Comparison of ENCODE assay signal across 12 cellular contexts in genomic region chr17:81888105-81888987, GRCh38. TPM values are rescaled to one million over a fixed set of nuclear protein-coding genes. Genes with fewer than 3 reads are reported as not detected.
DNase-seq lines count a peak whose midpoint lies in the region; ATAC-seq, FAIRE-seq and TF ChIP-seq lines count a peak whose summit lies in the region.
"Had no signal": no experiment of that assay in that cellular context is flagged by ENCODE, and none has a peak within 500 bp of the region (broad histone marks: within the 10 kb centered on the region; RNA-seq: fewer than 3 reads in every experiment).

No MANE protein-coding gene starts in this region.

- POLR2A ChIA-PET in HepG2 (lab: Yijun Ruan, JAX) = no interaction called here
- POLR2A ChIA-PET in activated CD8-positive, alpha-beta T cell treated with anti-CD3 and anti-CD28 coated beads, Interleukin-2, amount 10 ng/mL, durations not matched to agents 7 days and 5 days (lab: Charles Lee) = no interaction called here
- POLR2A ChIA-PET in naive thymus-derived CD4-positive, alpha-beta T cell (lab: Charles Lee) = interaction anchor here (0.8 to 5.2 kb wide), 3 partner anchors 15 to 185 kb away, joined by 3 to 26 read pairs (median 5); no protein-coding TSS in a partner anchor

- peak overlapping the region; percentile 50 for H3K27ac Mint-ChIP-seq in activated CD8-positive, alpha-beta T cell treated with anti-CD3 and anti-CD28 coated beads, Interleukin-2, amount 10 ng/mL, durations not matched to agents 7 days and 5 days
- peak overlapping the region in 5 of 9 donors; percentile 41 to 82 (median 58) for H3K27ac Mint-ChIP-seq in naive thymus-derived CD4-positive, alpha-beta T cell

- no peak overlapping the region for H3K27ac ChIP-seq in HepG2 (ENCODE audit: extremely low read length, insufficient read depth, low read length)
- no peak overlapping the region for H3K27ac ChIP-seq in right lobe of liver
- peak overlapping the region; percentile 7 for H3K27ac ChIP-seq in naive thymus-derived CD4-positive, alpha-beta T cell (ENCODE audit: low read depth, low read length)
- H3K27ac ChIP-seq: parathyroid adenoma had no signal

- H3K4me3 ChIP-seq in HepG2 (replicated peaks in 1 of 3; ENCODE audit: insufficient read depth in 1 of 3, low read depth in 2 of 3, low read length in 3 of 3) = no peak overlapping the region
- H3K4me3 ChIP-seq in right lobe of liver = no peak overlapping the region
- no peak overlapping the region for H3K4me3 ChIP-seq in naive thymus-derived CD4-positive, alpha-beta T cell (ENCODE audit: low read length)

- H3K27me3 Mint-ChIP-seq in activated CD8-positive, alpha-beta T cell treated with anti-CD3 and anti-CD28 coated beads, Interleukin-2, amount 10 ng/mL, durations not matched to agents 7 days and 5 days (ENCODE audit: low read depth) = no peaks in the 10 kb centered on the region
- no peaks in the 10 kb centered on the region for H3K27me3 Mint-ChIP-seq in naive thymus-derived CD4-positive, alpha-beta T cell

- CTCF ChIA-PET in HepG2 (lab: Yijun Ruan, JAX; ENCODE audit: low intra/inter-chr PET ratio, low total read pairs) = no interaction called here
- CTCF ChIA-PET in activated CD8-positive, alpha-beta T cell treated with anti-CD3 and anti-CD28 coated beads, Interleukin-2, amount 10 ng/mL, durations not matched to agents 7 days and 5 days (lab: Charles Lee) = no interaction called here
- CTCF ChIA-PET in naive thymus-derived CD4-positive, alpha-beta T cell (lab: Charles Lee) = no interaction called here

- TF ChIP-seq EP300 in HepG2 (IDR thresholded peaks at IDR 0.05; ENCODE audit: low read depth in 2 of 2, low read length in 2 of 2) (no peak), HepG2 (CRISPR knock-in tag; IDR thresholded peaks at IDR 0.05; ENCODE audit: borderline replicate concordance) (no peak)

- no peaks in the 10 kb centered on the region for H3K9me3 Mint-ChIP-seq in activated CD8-positive, alpha-beta T cell treated with anti-CD3 and anti-CD28 coated beads, Interleukin-2, amount 10 ng/mL, durations not matched to agents 7 days and 5 days (ENCODE audit: insufficient read depth)
- peaks cover 0 to 1% (median 0%) of the 10 kb centered on the region in 11 donors for H3K9me3 Mint-ChIP-seq in naive thymus-derived CD4-positive, alpha-beta T cell

- H3K4me1 ChIP-seq in HepG2 (ENCODE audit: insufficient read depth, low read length) (peaks cover 34% of the 10 kb centered on the region), right lobe of liver (peaks cover 0 to 19% (median 5%) of the 10 kb centered on the region in 4 donors)
- peaks cover 16 to 20% of the 10 kb centered on the region in 2 donors for H3K4me1 ChIP-seq in naive thymus-derived CD4-positive, alpha-beta T cell (ENCODE audit: control insufficient read depth in 2 of 2, insufficient read depth in 2 of 2, low read length in 2 of 2)

- TF ChIP-seq POLR2A in HepG2 (IDR thresholded peaks at IDR 0.05; ENCODE audit: insufficient read depth in 1 of 2, low read depth in 2 of 2, low read length in 2 of 2) (no peak), right lobe of liver (IDR thresholded peaks at IDR 0.05) (no peak)

- H3K4me1 Mint-ChIP-seq in activated CD8-positive, alpha-beta T cell treated with anti-CD3 and anti-CD28 coated beads, Interleukin-2, amount 10 ng/mL, durations not matched to agents 7 days and 5 days (ENCODE audit: low read depth) = peaks cover 37% of the 10 kb centered on the region
- H3K4me1 Mint-ChIP-seq in naive thymus-derived CD4-positive, alpha-beta T cell = peaks cover 0 to 32% (median 24%) of the 10 kb centered on the region in 7 donors

- no peak overlapping the region for H3K4me2 ChIP-seq in HepG2 (ENCODE audit: low read depth, low read length)

- peak overlapping the region; percentile 32 for H3K4me3 Mint-ChIP-seq in activated CD8-positive, alpha-beta T cell treated with anti-CD3 and anti-CD28 coated beads, Interleukin-2, amount 10 ng/mL, durations not matched to agents 7 days and 5 days
- H3K4me3 Mint-ChIP-seq in naive thymus-derived CD4-positive, alpha-beta T cell = peak overlapping the region; percentile 45 to 96 (median 68)

- in situ Hi-C loops in HepG2 (cut with HindIII; ENCODE audit: extremely low pct_ligation_motif_present, low pct_unique_long_range_greater_than_20kb) = no loop called here

- FAIRE-seq in HepG2 (lab: Jason Lieb, UNC) = no peak
- FAIRE-seq: GM12878 had no signal

- no peak overlapping the region for H2AFZ ChIP-seq in HepG2 (ENCODE audit: low read length)
- H2AFZ ChIP-seq: parathyroid adenoma had no signal

- H3K9ac ChIP-seq in HepG2 (ENCODE audit: insufficient read depth, low read depth, low read length) = no peak overlapping the region
- H3K9ac ChIP-seq: parathyroid adenoma had no signal

- BruUV-seq in HepG2 (replicated peaks; lab: Mats Ljungman, UMichigan) = no TSS peak

- no peaks in the 10 kb centered on the region for H3K9me3 ChIP-seq in HepG2 (ENCODE audit: low read length)
- no peaks in the 10 kb centered on the region for H3K9me3 ChIP-seq in right lobe of liver
- H3K9me3 ChIP-seq in naive thymus-derived CD4-positive, alpha-beta T cell (ENCODE audit: control insufficient read depth in 2 of 3, low read length in 3 of 3) = no peaks in the 10 kb centered on the region

- 99% methylated on average over 44 of the region's 44 CpGs for WGBS in HepG2 (ENCODE audit: low lambda C conversion rate)
- WGBS in right lobe of liver (ENCODE audit: insufficient coverage, low coverage, low lambda C conversion rate, missing lambda C conversion rate) = 87% methylated on average over 18 of the region's 44 CpGs

- H3K36me3 ChIP-seq in HepG2 (replicated peaks in 1 of 2; ENCODE audit: control insufficient read depth in 1 of 2, insufficient read depth in 2 of 2, low read length in 2 of 2) (peaks cover 42 to 63% of the 10 kb centered on the region in 2 experiments), right lobe of liver (peaks cover 4 to 32% (median 10%) of the 10 kb centered on the region in 4 donors)
- peaks cover 14 to 64% (median 20%) of the 10 kb centered on the region in 3 experiments for H3K36me3 ChIP-seq in naive thymus-derived CD4-positive, alpha-beta T cell (ENCODE audit: control insufficient read depth in 2 of 3, insufficient read depth in 3 of 3, low read length in 3 of 3)

- H3K36me3 Mint-ChIP-seq in activated CD8-positive, alpha-beta T cell treated with anti-CD3 and anti-CD28 coated beads, Interleukin-2, amount 10 ng/mL, durations not matched to agents 7 days and 5 days (ENCODE audit: low read depth) = peaks cover 57% of the 10 kb centered on the region
- peaks cover 9 to 28% (median 10%) of the 10 kb centered on the region in 5 donors for H3K36me3 Mint-ChIP-seq in naive thymus-derived CD4-positive, alpha-beta T cell

- TF ChIP-seq RAD21 in HepG2 (CRISPR knock-in tag; IDR thresholded peaks at IDR 0.05) = no peak

- no peaks in the 10 kb centered on the region for H4K20me1 ChIP-seq in HepG2 (ENCODE audit: insufficient read depth, low read length)

- no peak for DNase-seq in HepG2 (ENCODE audit: low spot score)
- DNase-seq in right lobe of liver = no peak
- DNase-seq in activated CD8-positive, alpha-beta T cell treated with anti-CD3 and anti-CD28 coated beads, Interleukin-2, amount 10 ng/mL, durations not matched to agents 7 days and 5 days = no peak
- no peak for DNase-seq in naive thymus-derived CD4-positive, alpha-beta T cell
- no peak for DNase-seq in C1 segment of cervical spinal cord (lab: John Stamatoyannopoulos, UW)
- no peak for DNase-seq in NCI-H774 (lab: John Stamatoyannopoulos, UW)
- DNase-seq: effector CD4-positive, alpha-beta T cell; NCI-H1092 had no signal

- H3K27me3 ChIP-seq in HepG2 (ENCODE audit: control insufficient read depth in 1 of 2, insufficient read depth in 2 of 2, low read length in 2 of 2) (peaks cover 0 to 6% of the 10 kb centered on the region in 2 experiments; a peak in 2 of 5 replicates), right lobe of liver (no peaks in the 10 kb centered on the region)
- H3K27me3 ChIP-seq in naive thymus-derived CD4-positive, alpha-beta T cell (ENCODE audit: control insufficient read depth in 2 of 2, insufficient read depth in 2 of 2, low read length in 2 of 2) = no peaks in the 10 kb centered on the region

- ATAC-seq in HepG2 (no peak), right lobe of liver (no peak), GM21529 (IDR thresholded peaks at IDR 0.05; ENCODE audit: unreplicated experiment) (no peak), GM21515 (IDR thresholded peaks at IDR 0.05; ENCODE audit: unreplicated experiment) (no peak)
- no peak for ATAC-seq in activated CD8-positive, alpha-beta T cell treated with anti-CD3 and anti-CD28 coated beads, Interleukin-2, amount 10 ng/mL, durations not matched to agents 7 days and 5 days
- ATAC-seq in naive thymus-derived CD4-positive, alpha-beta T cell = no peak
- ATAC-seq: GM12878 had no signal

- H3K79me2 ChIP-seq in HepG2 (ENCODE audit: insufficient read depth, low read length) = peaks cover 52% of the 10 kb centered on the region

- intact Hi-C loops in HepG2 (cut with micrococcal nuclease; ENCODE audit: unreplicated experiment) (no loop called here), right lobe of liver (cut with DNase I) (loop anchor here in 1 of 2 donors (10.0 kb wide), 1 partner anchor 126 kb away; no protein-coding TSS in a partner anchor)
- intact Hi-C loops in naive thymus-derived CD4-positive, alpha-beta T cell (cut with micrococcal nuclease) = no loop called here

- TF ChIP-seq CTCF in HepG2 (CRISPR knock-in tag; IDR thresholded peaks at IDR 0.05) (no peak), right lobe of liver (IDR thresholded peaks at IDR 0.05) (no peak)

RNA-seq across cellular contexts. Expression of gene ALYREF, which starts 3.0 kb away (rescaled TPM):
- total RNA-seq in HepG2 (2016; rRNA removed; fragmentation: Illumina TruSeq; extraction: Trizol) (264 and 269 TPM in 2 replicates), right lobe of liver (10 to 100 TPM; 11.6 to 20.3 (median 18.8) TPM)
- total RNA-seq in HepG2 (2016; cell fraction: cytosol; rRNA removed; fragmentation: Illumina TruSeq; extraction: Trizol; ENCODE audit: low read depth) = 86.2 and 89.3 TPM in 2 replicates
- total RNA-seq in HepG2 (2016; cell fraction: insoluble cytoplasmic fraction; rRNA removed; fragmentation: Illumina TruSeq; extraction: Trizol) = 272 and 275 TPM in 2 replicates
- total RNA-seq in HepG2 (2016; cell fraction: membrane; rRNA removed; fragmentation: Illumina TruSeq; extraction: Trizol) = 108 and 110 TPM in 2 replicates
- total RNA-seq in HepG2 (2016; cell fraction: nucleus; rRNA removed; fragmentation: Illumina TruSeq; extraction: Trizol) = 101 and 105 TPM in 2 replicates
- polyA plus RNA-seq in HepG2 (2011; rRNA removed) = 58.4 and 59.8 TPM in 2 replicates
- 45.3 and 72.1 TPM in 2 replicates for polyA plus RNA-seq in HepG2 (2011; cell fraction: cytosol; rRNA removed)
- polyA plus RNA-seq in HepG2 (2011; cell fraction: nucleus; rRNA removed) = 54.3 and 67.4 TPM in 2 replicates
- 42.1 and 68.4 TPM in 2 replicates for polyA plus RNA-seq in HepG2 (2012)
- 78.5 and 81.9 TPM in 2 replicates for polyA plus RNA-seq in HepG2 (2016; cell fraction: cytosol; fragmentation: Illumina TruSeq; extraction: Trizol; ENCODE audit: low read depth)
- polyA plus RNA-seq in HepG2 (2016; cell fraction: insoluble cytoplasmic fraction; fragmentation: Illumina TruSeq; extraction: Trizol; ENCODE audit: low read depth) = 267 TPM in 2 replicates
- 83.5 and 93.6 TPM in 2 replicates for polyA plus RNA-seq in HepG2 (2016; cell fraction: membrane; fragmentation: Illumina TruSeq; extraction: Trizol; ENCODE audit: low read depth)
- 158 and 162 TPM in 2 replicates for polyA plus RNA-seq in HepG2 (2016; cell fraction: nucleus; fragmentation: Illumina TruSeq; extraction: Trizol; ENCODE audit: insufficient read depth, low read depth)
- polyA minus RNA-seq in HepG2 (2011; rRNA and poly(A)+ RNA removed; ENCODE audit: low replicate concordance) = 80.4 and 133 TPM in 2 replicates
- 40.2 and 48.3 TPM in 2 replicates for polyA minus RNA-seq in HepG2 (2011; cell fraction: cytosol; rRNA and poly(A)+ RNA removed)
- 44.9 and 56.4 TPM in 2 replicates for polyA minus RNA-seq in HepG2 (2011; cell fraction: nucleus; rRNA and poly(A)+ RNA removed)
- 100 to 1,000 TPM; 269 to 273 TPM for total RNA-seq in activated CD8-positive, alpha-beta T cell treated with anti-CD3 and anti-CD28 coated beads, Interleukin-2, amount 10 ng/mL, durations not matched to agents 7 days and 5 days
- total RNA-seq in naive thymus-derived CD4-positive, alpha-beta T cell = 100 to 1,000 TPM in 1 of 5 experiments, 10 to 100 TPM in 4; 38.3 to 159 (median 83.2) TPM
- polyA plus RNA-seq in naive thymus-derived CD4-positive, alpha-beta T cell = 10 to 100 TPM; 28.5 to 31.5 TPM

RNA-seq across cellular contexts. Expression of gene ANAPC11, which starts 3.2 kb away (rescaled TPM):
- 114 and 127 TPM in 2 replicates for total RNA-seq in HepG2 (2016; rRNA removed; fragmentation: Illumina TruSeq; extraction: Trizol)
- 131 and 197 TPM in 2 replicates for total RNA-seq in HepG2 (2016; cell fraction: cytosol; rRNA removed; fragmentation: Illumina TruSeq; extraction: Trizol; ENCODE audit: low read depth)
- total RNA-seq in HepG2 (2016; cell fraction: insoluble cytoplasmic fraction; rRNA removed; fragmentation: Illumina TruSeq; extraction: Trizol) = 108 and 128 TPM in 2 replicates
- 131 and 179 TPM in 2 replicates for total RNA-seq in HepG2 (2016; cell fraction: membrane; rRNA removed; fragmentation: Illumina TruSeq; extraction: Trizol)
- total RNA-seq in HepG2 (2016; cell fraction: nucleus; rRNA removed; fragmentation: Illumina TruSeq; extraction: Trizol) = 50.9 and 64.4 TPM in 2 replicates
- polyA plus RNA-seq in HepG2 (2011; rRNA removed) = 235 and 250 TPM in 2 replicates
- polyA plus RNA-seq in HepG2 (2011; cell fraction: cytosol; rRNA removed) = 444 and 596 TPM in 2 replicates
- 192 and 202 TPM in 2 replicates for polyA plus RNA-seq in HepG2 (2011; cell fraction: nucleus; rRNA removed)
- polyA plus RNA-seq in HepG2 (2012) = 95.6 and 161 TPM in 2 replicates
- 209 and 306 TPM in 2 replicates for polyA plus RNA-seq in HepG2 (2016; cell fraction: cytosol; fragmentation: Illumina TruSeq; extraction: Trizol; ENCODE audit: low read depth)
- polyA plus RNA-seq in HepG2 (2016; cell fraction: insoluble cytoplasmic fraction; fragmentation: Illumina TruSeq; extraction: Trizol; ENCODE audit: low read depth) = 119 and 120 TPM in 2 replicates
- polyA plus RNA-seq in HepG2 (2016; cell fraction: membrane; fragmentation: Illumina TruSeq; extraction: Trizol; ENCODE audit: low read depth) = 162 and 209 TPM in 2 replicates
- 107 and 109 TPM in 2 replicates for polyA plus RNA-seq in HepG2 (2016; cell fraction: nucleus; fragmentation: Illumina TruSeq; extraction: Trizol; ENCODE audit: insufficient read depth, low read depth)
- 68.6 and 147 TPM in 2 replicates for polyA minus RNA-seq in HepG2 (2011; rRNA and poly(A)+ RNA removed; ENCODE audit: low replicate concordance)
- polyA minus RNA-seq in HepG2 (2011; cell fraction: cytosol; rRNA and poly(A)+ RNA removed) = 32.2 and 42.7 TPM in 2 replicates
- 23.0 and 25.9 TPM in 2 replicates for polyA minus RNA-seq in HepG2 (2011; cell fraction: nucleus; rRNA and poly(A)+ RNA removed)
- total RNA-seq in right lobe of liver = 100 to 1,000 TPM in 1 of 6 experiments, 10 to 100 TPM in 5; 54.3 to 101 (median 73.3) TPM
- total RNA-seq in activated CD8-positive, alpha-beta T cell treated with anti-CD3 and anti-CD28 coated beads, Interleukin-2, amount 10 ng/mL, durations not matched to agents 7 days and 5 days = 100 to 1,000 TPM; 122 TPM
- total RNA-seq in naive thymus-derived CD4-positive, alpha-beta T cell = 100 to 1,000 TPM in 1 of 5 experiments, 10 to 100 TPM in 4; 30.8 to 106 (median 40.5) TPM
- polyA plus RNA-seq in naive thymus-derived CD4-positive, alpha-beta T cell = 100 to 1,000 TPM; 245 to 278 TPM

RNA-seq across cellular contexts. Expression of gene NPB, which starts 13.7 kb away (rescaled TPM):
- total RNA-seq in HepG2 (2016; rRNA removed; fragmentation: Illumina TruSeq; extraction: Trizol) = 0.56 and 0.93 TPM in 2 replicates
- 0.97 and 1.1 TPM in 2 replicates for total RNA-seq in HepG2 (2016; cell fraction: cytosol; rRNA removed; fragmentation: Illumina TruSeq; extraction: Trizol; ENCODE audit: low read depth)
- total RNA-seq in HepG2 (2016; cell fraction: insoluble cytoplasmic fraction; rRNA removed; fragmentation: Illumina TruSeq; extraction: Trizol) = 0.34 and 0.69 TPM in 2 replicates
- 0.59 and 0.69 TPM in 2 replicates for total RNA-seq in HepG2 (2016; cell fraction: membrane; rRNA removed; fragmentation: Illumina TruSeq; extraction: Trizol)
- 0.31 and 0.44 TPM in 2 replicates for total RNA-seq in HepG2 (2016; cell fraction: nucleus; rRNA removed; fragmentation: Illumina TruSeq; extraction: Trizol)
- polyA plus RNA-seq in HepG2 (2011; rRNA removed) = 0.11 and 0.22 TPM in 2 replicates
- polyA plus RNA-seq in HepG2 (2011; cell fraction: cytosol; rRNA removed) = 0.59 and 0.70 TPM in 2 replicates
- 0.52 and 0.66 TPM in 2 replicates for polyA plus RNA-seq in HepG2 (2011; cell fraction: nucleus; rRNA removed)
- 1.6 TPM in 1 of 2 replicates, not detected in the other for polyA plus RNA-seq in HepG2 (2012)
- polyA plus RNA-seq in HepG2 (2016; cell fraction: cytosol; fragmentation: Illumina TruSeq; extraction: Trizol; ENCODE audit: low read depth) = 1.2 and 1.7 TPM in 2 replicates
- polyA plus RNA-seq in HepG2 (2016; cell fraction: insoluble cytoplasmic fraction; fragmentation: Illumina TruSeq; extraction: Trizol; ENCODE audit: low read depth) = 0.17 and 0.43 TPM in 2 replicates
- 0.80 and 0.88 TPM in 2 replicates for polyA plus RNA-seq in HepG2 (2016; cell fraction: membrane; fragmentation: Illumina TruSeq; extraction: Trizol; ENCODE audit: low read depth)
- polyA plus RNA-seq in HepG2 (2016; cell fraction: nucleus; fragmentation: Illumina TruSeq; extraction: Trizol; ENCODE audit: insufficient read depth, low read depth) = 1.3 TPM in 1 of 2 replicates, not detected in the other
- 0.80 and 1.6 TPM in 2 replicates for polyA minus RNA-seq in HepG2 (2011; rRNA and poly(A)+ RNA removed; ENCODE audit: low replicate concordance)
- 0.53 TPM in 1 of 2 replicates, not detected in the other for polyA minus RNA-seq in HepG2 (2011; cell fraction: cytosol; rRNA and poly(A)+ RNA removed)
- polyA minus RNA-seq in HepG2 (2011; cell fraction: nucleus; rRNA and poly(A)+ RNA removed) = 0.26 and 0.75 TPM in 2 replicates
- 1 to 10 TPM in 2 of 6 experiments, under 1 TPM in 2, not detected in 2; 0.12 to 1.5 (median 0.87) TPM for total RNA-seq in right lobe of liver
- total RNA-seq in activated CD8-positive, alpha-beta T cell treated with anti-CD3 and anti-CD28 coated beads, Interleukin-2, amount 10 ng/mL, durations not matched to agents 7 days and 5 days = under 1 TPM; 0.18 to 0.55 TPM
- under 1 TPM in 4 of 5 experiments, not detected in 1; 0.29 to 0.59 (median 0.54) TPM for total RNA-seq in naive thymus-derived CD4-positive, alpha-beta T cell
- under 1 TPM in 1 of 2 donors, not detected in 1; 0.20 TPM for polyA plus RNA-seq in naive thymus-derived CD4-positive, alpha-beta T cell

RNA-seq across cellular contexts. Expression of gene ARHGDIA, which starts 17.2 kb away (rescaled TPM):
- 64.0 and 120 TPM in 2 replicates for total RNA-seq in HepG2 (2016; rRNA removed; fragmentation: Illumina TruSeq; extraction: Trizol)
- 25.7 and 26.7 TPM in 2 replicates for total RNA-seq in HepG2 (2016; cell fraction: cytosol; rRNA removed; fragmentation: Illumina TruSeq; extraction: Trizol; ENCODE audit: low read depth)
- total RNA-seq in HepG2 (2016; cell fraction: insoluble cytoplasmic fraction; rRNA removed; fragmentation: Illumina TruSeq; extraction: Trizol) = 73.7 and 111 TPM in 2 replicates
- total RNA-seq in HepG2 (2016; cell fraction: membrane; rRNA removed; fragmentation: Illumina TruSeq; extraction: Trizol) = 68.1 and 73.5 TPM in 2 replicates
- total RNA-seq in HepG2 (2016; cell fraction: nucleus; rRNA removed; fragmentation: Illumina TruSeq; extraction: Trizol) = 66.3 and 84.1 TPM in 2 replicates
- polyA plus RNA-seq in HepG2 (2011; rRNA removed) = 40.0 and 52.1 TPM in 2 replicates
- polyA plus RNA-seq in HepG2 (2011; cell fraction: cytosol; rRNA removed) = 61.3 and 96.2 TPM in 2 replicates
- polyA plus RNA-seq in HepG2 (2011; cell fraction: nucleus; rRNA removed) = 174 and 191 TPM in 2 replicates
- polyA plus RNA-seq in HepG2 (2012) = 159 and 169 TPM in 2 replicates
- polyA plus RNA-seq in HepG2 (2016; cell fraction: cytosol; fragmentation: Illumina TruSeq; extraction: Trizol; ENCODE audit: low read depth) = 89.7 and 102 TPM in 2 replicates
- 221 and 287 TPM in 2 replicates for polyA plus RNA-seq in HepG2 (2016; cell fraction: insoluble cytoplasmic fraction; fragmentation: Illumina TruSeq; extraction: Trizol; ENCODE audit: low read depth)
- polyA plus RNA-seq in HepG2 (2016; cell fraction: membrane; fragmentation: Illumina TruSeq; extraction: Trizol; ENCODE audit: low read depth) = 171 and 188 TPM in 2 replicates
- 248 and 249 TPM in 2 replicates for polyA plus RNA-seq in HepG2 (2016; cell fraction: nucleus; fragmentation: Illumina TruSeq; extraction: Trizol; ENCODE audit: insufficient read depth, low read depth)
- polyA minus RNA-seq in HepG2 (2011; rRNA and poly(A)+ RNA removed; ENCODE audit: low replicate concordance) = 35.7 and 46.7 TPM in 2 replicates
- polyA minus RNA-seq in HepG2 (2011; cell fraction: cytosol; rRNA and poly(A)+ RNA removed) = 54.0 and 54.8 TPM in 2 replicates
- 52.7 and 57.6 TPM in 2 replicates for polyA minus RNA-seq in HepG2 (2011; cell fraction: nucleus; rRNA and poly(A)+ RNA removed)
- 100 to 1,000 TPM in 5 of 6 experiments, 10 to 100 TPM in 1; 92.4 to 162 (median 137) TPM for total RNA-seq in right lobe of liver
- total RNA-seq in activated CD8-positive, alpha-beta T cell treated with anti-CD3 and anti-CD28 coated beads, Interleukin-2, amount 10 ng/mL, durations not matched to agents 7 days and 5 days = 100 to 1,000 TPM; 756 to 778 TPM
- total RNA-seq in naive thymus-derived CD4-positive, alpha-beta T cell = 100 to 1,000 TPM; 308 to 671 (median 465) TPM
- polyA plus RNA-seq in naive thymus-derived CD4-positive, alpha-beta T cell = 100 to 1,000 TPM in 1 of 2 donors, 10 to 100 TPM in 1; 66.5 to 140 TPM

RNA-seq across cellular contexts. Expression of gene PCYT2, which starts 22.9 kb away (rescaled TPM):
- total RNA-seq in HepG2 (2016; rRNA removed; fragmentation: Illumina TruSeq; extraction: Trizol) (240 and 297 TPM in 2 replicates), right lobe of liver (100 to 1,000 TPM in 1 of 6 experiments, 10 to 100 TPM in 5; 63.5 to 103 (median 89.3) TPM)
- 152 and 156 TPM in 2 replicates for total RNA-seq in HepG2 (2016; cell fraction: cytosol; rRNA removed; fragmentation: Illumina TruSeq; extraction: Trizol; ENCODE audit: low read depth)
- 223 and 298 TPM in 2 replicates for total RNA-seq in HepG2 (2016; cell fraction: insoluble cytoplasmic fraction; rRNA removed; fragmentation: Illumina TruSeq; extraction: Trizol)
- 178 and 208 TPM in 2 replicates for total RNA-seq in HepG2 (2016; cell fraction: membrane; rRNA removed; fragmentation: Illumina TruSeq; extraction: Trizol)
- total RNA-seq in HepG2 (2016; cell fraction: nucleus; rRNA removed; fragmentation: Illumina TruSeq; extraction: Trizol) = 220 and 223 TPM in 2 replicates
- polyA plus RNA-seq in HepG2 (2011; rRNA removed) = 147 and 222 TPM in 2 replicates
- polyA plus RNA-seq in HepG2 (2011; cell fraction: cytosol; rRNA removed) = 94.7 and 118 TPM in 2 replicates
- 1,015 and 1,225 TPM in 2 replicates for polyA plus RNA-seq in HepG2 (2011; cell fraction: nucleus; rRNA removed)
- 124 and 128 TPM in 2 replicates for polyA plus RNA-seq in HepG2 (2012)
- 113 and 134 TPM in 2 replicates for polyA plus RNA-seq in HepG2 (2016; cell fraction: cytosol; fragmentation: Illumina TruSeq; extraction: Trizol; ENCODE audit: low read depth)
- polyA plus RNA-seq in HepG2 (2016; cell fraction: insoluble cytoplasmic fraction; fragmentation: Illumina TruSeq; extraction: Trizol; ENCODE audit: low read depth) = 235 and 242 TPM in 2 replicates
- 149 and 175 TPM in 2 replicates for polyA plus RNA-seq in HepG2 (2016; cell fraction: membrane; fragmentation: Illumina TruSeq; extraction: Trizol; ENCODE audit: low read depth)
- polyA plus RNA-seq in HepG2 (2016; cell fraction: nucleus; fragmentation: Illumina TruSeq; extraction: Trizol; ENCODE audit: insufficient read depth, low read depth) = 499 and 551 TPM in 2 replicates
- 38.6 and 144 TPM in 2 replicates for polyA minus RNA-seq in HepG2 (2011; rRNA and poly(A)+ RNA removed; ENCODE audit: low replicate concordance)
- 47.2 and 54.9 TPM in 2 replicates for polyA minus RNA-seq in HepG2 (2011; cell fraction: cytosol; rRNA and poly(A)+ RNA removed)
- polyA minus RNA-seq in HepG2 (2011; cell fraction: nucleus; rRNA and poly(A)+ RNA removed) = 202 and 210 TPM in 2 replicates
- 10 to 100 TPM; 48.6 to 50.4 TPM for total RNA-seq in activated CD8-positive, alpha-beta T cell treated with anti-CD3 and anti-CD28 coated beads, Interleukin-2, amount 10 ng/mL, durations not matched to agents 7 days and 5 days
- 10 to 100 TPM; 17.5 to 43.6 (median 35.2) TPM for total RNA-seq in naive thymus-derived CD4-positive, alpha-beta T cell
- 10 to 100 TPM; 22.4 to 27.0 TPM for polyA plus RNA-seq in naive thymus-derived CD4-positive, alpha-beta T cell
